ENCODE assay signal across 18 cellular contexts in the genomic region with DNA sequence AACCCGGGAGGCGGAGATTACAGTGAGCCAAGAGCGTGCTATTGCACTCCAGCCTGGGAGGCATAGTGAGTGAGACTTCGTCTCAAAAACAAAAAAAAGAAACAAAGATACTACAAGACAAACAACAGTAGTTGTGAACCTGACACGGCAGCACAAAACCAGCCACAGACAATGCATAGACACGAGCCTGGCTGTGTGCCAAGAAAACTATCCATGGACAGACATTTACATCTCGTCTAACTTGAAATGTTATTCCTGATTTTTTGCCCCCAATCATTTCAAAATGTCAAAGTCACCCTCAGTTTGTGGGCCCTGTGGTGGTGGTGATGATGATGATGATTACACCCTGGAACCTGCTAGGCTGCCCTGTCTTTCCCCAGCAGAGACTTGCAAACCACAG. TPM values are rescaled to one million over a fixed set of nuclear protein-coding genes. Genes with fewer than 3 reads are reported as not detected.
DNase-seq lines count a peak whose midpoint lies in the region; TF ChIP-seq lines count a peak whose summit lies in the region.
"Had no signal": no experiment of that assay in that cellular context is flagged by ENCODE, and none has a peak within 500 bp of the region (broad histone marks: within the 10 kb centered on the region; RNA-seq: fewer than 3 reads in every experiment).

No MANE protein-coding gene starts in this region.

- H3K9ac ChIP-seq in mesenchymal stem cell (ENCODE audit: low read length): peak overlapping the region; percentile 59
- peak overlapping the region in 2 of 5 donors; percentile 8 to 60 for H3K9ac ChIP-seq in subcutaneous abdominal adipose tissue (ENCODE audit: low read length in 5 of 5)

- CTCF ChIA-PET in MCF 10A (lab: Yijun Ruan, JAX): interaction anchor here (0.5 kb wide), 1 partner anchor 9 kb away, joined by 3 read pairs; no protein-coding TSS in a partner anchor
- CTCF ChIA-PET in activated CD4-positive, alpha-beta memory T cell treated with anti-CD3 and anti-CD28 coated beads, Interleukin-2, amount 10 ng/mL, durations not matched to agents 7 days and 5 days (lab: Charles Lee): no interaction called here

- H3K4me3 Mint-ChIP-seq in MCF 10A (ENCODE audit: unreplicated experiment): no peak overlapping the region
- H3K4me3 Mint-ChIP-seq in activated CD4-positive, alpha-beta memory T cell treated with anti-CD3 and anti-CD28 coated beads, Interleukin-2, amount 10 ng/mL, durations not matched to agents 7 days and 5 days: no peak overlapping the region
- H3K4me3 Mint-ChIP-seq: H9, mesothelial cell of epicardium had no signal

- H2AFZ ChIP-seq in mesenchymal stem cell (ENCODE audit: low read depth, low read length): no peak overlapping the region

- H2BK5ac ChIP-seq in mesenchymal stem cell (ENCODE audit: low read depth, low read length, poor library complexity, severe bottlenecking): no peak overlapping the region

- DNase-seq in breast epithelium (ENCODE audit: low spot score in 2 of 2) (no peak), MCF 10A (ENCODE audit: unreplicated experiment) (no peak), mesenchymal stem cell (no peak), foreskin melanocyte (no peak), NCI-H510A treated with DMSO at 0.1 percent for 48 hours (lab: John Stamatoyannopoulos, UW) (no peak), NCI-H510A (lab: John Stamatoyannopoulos, UW) (no peak)
- no peak for DNase-seq in activated CD4-positive, alpha-beta memory T cell treated with anti-CD3 and anti-CD28 coated beads, Interleukin-2, amount 10 ng/mL, durations not matched to agents 7 days and 5 days
- DNase-seq: activated CD4-positive, alpha-beta T cell treated with anti-CD3 and anti-CD28 coated beads for 4 hours; CD8-positive, alpha-beta memory T cell; cerebellar nuclear complex; DND-41; H9; NCI-H1105 treated with DMSO at 0.1 percent for 48 hours; NCI-H2171 treated with DMSO at 0.1 percent for 48 hours; upper lobe of right lung had no signal

- no peak overlapping the region for H3K23ac ChIP-seq in mesenchymal stem cell (ENCODE audit: low read length in 2 of 2)

- peaks cover 82% of the 10 kb centered on the region for H3K36me3 Mint-ChIP-seq in MCF 10A (ENCODE audit: insufficient read depth, unreplicated experiment)
- H3K36me3 Mint-ChIP-seq in activated CD4-positive, alpha-beta memory T cell treated with anti-CD3 and anti-CD28 coated beads, Interleukin-2, amount 10 ng/mL, durations not matched to agents 7 days and 5 days (ENCODE audit: low read depth): peaks cover 69% of the 10 kb centered on the region

- no peaks in the 10 kb centered on the region for H3K27me3 Mint-ChIP-seq in MCF 10A (ENCODE audit: insufficient read depth, unreplicated experiment)
- H3K27me3 Mint-ChIP-seq in activated CD4-positive, alpha-beta memory T cell treated with anti-CD3 and anti-CD28 coated beads, Interleukin-2, amount 10 ng/mL, durations not matched to agents 7 days and 5 days: no peaks in the 10 kb centered on the region
- H3K27me3 Mint-ChIP-seq: CD8-positive, alpha-beta memory T cell had no signal

- H4K91ac ChIP-seq in mesenchymal stem cell (ENCODE audit: low read length): no peak overlapping the region

- H3K27ac Mint-ChIP-seq in MCF 10A (ENCODE audit: low read depth, unreplicated experiment): no peak overlapping the region
- H3K27ac Mint-ChIP-seq in activated CD4-positive, alpha-beta memory T cell treated with anti-CD3 and anti-CD28 coated beads, Interleukin-2, amount 10 ng/mL, durations not matched to agents 7 days and 5 days: peak overlapping the region; percentile 47
- H3K27ac Mint-ChIP-seq: mesothelial cell of epicardium had no signal

- H2BK12ac ChIP-seq in mesenchymal stem cell (ENCODE audit: low read length in 2 of 2): no peak overlapping the region

- no peaks in the 10 kb centered on the region for H3K27me3 ChIP-seq in breast epithelium
- H3K27me3 ChIP-seq in mesenchymal stem cell (ENCODE audit: control insufficient read depth in 1 of 2, insufficient read depth in 1 of 2, low read length in 2 of 2): no peaks in the 10 kb centered on the region
- no peaks in the 10 kb centered on the region for H3K27me3 ChIP-seq in subcutaneous abdominal adipose tissue (ENCODE audit: control insufficient read depth in 5 of 5, insufficient read depth in 4 of 5, low read length in 5 of 5)
- H3K27me3 ChIP-seq: upper lobe of right lung had no signal

- H3K79me1 ChIP-seq in mesenchymal stem cell (replicated peaks; ENCODE audit: low read length, poor library complexity, severe bottlenecking): peaks cover 56% of the 10 kb centered on the region

- no peak overlapping the region for H2AK5ac ChIP-seq in mesenchymal stem cell (ENCODE audit: low read length, severe bottlenecking)

- H3K4ac ChIP-seq in mesenchymal stem cell (ENCODE audit: low read depth in 1 of 2, low read length in 2 of 2): no peak overlapping the region

- POLR2A ChIA-PET in MCF 10A (lab: Yijun Ruan, JAX): no interaction called here
- POLR2A ChIA-PET in activated CD4-positive, alpha-beta memory T cell treated with anti-CD3 and anti-CD28 coated beads, Interleukin-2, amount 10 ng/mL, durations not matched to agents 7 days and 5 days (lab: Charles Lee): no interaction called here

- no peak overlapping the region for H3K27ac ChIP-seq in breast epithelium
- H3K27ac ChIP-seq in mesenchymal stem cell (ENCODE audit: low read length, poor library complexity, severe bottlenecking): no peak overlapping the region
- peak overlapping the region; percentile 100 for H3K27ac ChIP-seq in subcutaneous abdominal adipose tissue (ENCODE audit: low read depth, low read length)
- H3K27ac ChIP-seq: upper lobe of right lung had no signal

- H2BK120ac ChIP-seq in mesenchymal stem cell (ENCODE audit: low read depth, low read length): no peak overlapping the region

- no peak overlapping the region for H2BK15ac ChIP-seq in mesenchymal stem cell (ENCODE audit: low read depth, poor library complexity, severe bottlenecking)

- TF ChIP-seq POLR2A in breast epithelium (IDR thresholded peaks at IDR 0.05): no peak

- H3K36me3 ChIP-seq in breast epithelium (no peaks in the 10 kb centered on the region), mesenchymal stem cell (ENCODE audit: control insufficient read depth in 1 of 2, insufficient read depth in 2 of 2, low read depth in 1 of 2, low read length in 2 of 2) (peaks cover 73 to 77% of the 10 kb centered on the region in 2 experiments), subcutaneous abdominal adipose tissue (ENCODE audit: control insufficient read depth in 5 of 5, insufficient read depth in 5 of 5, low read length in 5 of 5) (peaks cover 0 to 81% (median 68%) of the 10 kb centered on the region in 5 donors)

- H3K9me3 ChIP-seq in breast epithelium: no peaks in the 10 kb centered on the region
- H3K9me3 ChIP-seq in mesenchymal stem cell (ENCODE audit: control insufficient read depth, low read length): no peaks in the 10 kb centered on the region
- no peaks in the 10 kb centered on the region for H3K9me3 ChIP-seq in subcutaneous abdominal adipose tissue (ENCODE audit: control insufficient read depth in 5 of 5, low read length in 5 of 5)
- H3K9me3 ChIP-seq: upper lobe of right lung had no signal

- intact Hi-C loops in breast epithelium (cut with DNase I; ENCODE audit: low total_unique reads) (no loop called here), MCF 10A (cut with micrococcal nuclease) (no loop called here)

- H3K14ac ChIP-seq in mesenchymal stem cell (ENCODE audit: low read length in 2 of 2): no peak overlapping the region

- H3K4me1 ChIP-seq in breast epithelium: peaks cover 12 to 26% of the 10 kb centered on the region in 2 donors
- peaks cover 26% of the 10 kb centered on the region for H3K4me1 ChIP-seq in mesenchymal stem cell (ENCODE audit: control insufficient read depth, insufficient read depth, low read depth, low read length)
- peaks cover 17 to 86% (median 65%) of the 10 kb centered on the region in 5 donors for H3K4me1 ChIP-seq in subcutaneous abdominal adipose tissue (ENCODE audit: control insufficient read depth in 5 of 5, insufficient read depth in 5 of 5, low read length in 5 of 5)

- 86% methylated on average over 6 of the region's 7 CpGs for WGBS in mesenchymal stem cell

- BruUV-seq in MCF 10A (replicated peaks; lab: Mats Ljungman, UMichigan): no TSS peak

- H3K18ac ChIP-seq in mesenchymal stem cell (ENCODE audit: low read depth in 1 of 2, low read length in 2 of 2): no peak overlapping the region

- H3K4me1 Mint-ChIP-seq in MCF 10A (ENCODE audit: insufficient read depth, unreplicated experiment): peaks cover 17% of the 10 kb centered on the region
- peaks cover 52% of the 10 kb centered on the region for H3K4me1 Mint-ChIP-seq in activated CD4-positive, alpha-beta memory T cell treated with anti-CD3 and anti-CD28 coated beads, Interleukin-2, amount 10 ng/mL, durations not matched to agents 7 days and 5 days

- no peak overlapping the region for H4K8ac ChIP-seq in mesenchymal stem cell (ENCODE audit: low read length)

- H3K4me3 ChIP-seq in breast epithelium: peak overlapping the region in 2 of 3 donors; percentile 27 to 73
- peak overlapping the region in 1 of 2 experiments; percentile 52 for H3K4me3 ChIP-seq in mesenchymal stem cell (ENCODE audit: insufficient read depth in 1 of 2, low read depth in 1 of 2, low read length in 2 of 2)
- peak overlapping the region in 3 of 5 donors; percentile 12 to 49 (median 40) for H3K4me3 ChIP-seq in subcutaneous abdominal adipose tissue (ENCODE audit: low read depth in 1 of 5, low read length in 5 of 5)
- H3K4me3 ChIP-seq: upper lobe of right lung had no signal

- no peaks in the 10 kb centered on the region for H3K9me3 Mint-ChIP-seq in MCF 10A (ENCODE audit: unreplicated experiment)
- H3K9me3 Mint-ChIP-seq in activated CD4-positive, alpha-beta memory T cell treated with anti-CD3 and anti-CD28 coated beads, Interleukin-2, amount 10 ng/mL, durations not matched to agents 7 days and 5 days: no peaks in the 10 kb centered on the region
- H3K9me3 Mint-ChIP-seq: CD8-positive, alpha-beta memory T cell; H9; mesothelial cell of epicardium had no signal

- H3K4me2 ChIP-seq in mesenchymal stem cell (ENCODE audit: low read length, poor library complexity, severe bottlenecking): no peak overlapping the region

- TF ChIP-seq CTCF in breast epithelium (IDR thresholded peaks at IDR 0.05): no peak
- no peak for TF ChIP-seq CTCF in MCF 10A (IDR thresholded peaks at IDR 0.05; ENCODE audit: unreplicated experiment)

RNA-seq across cellular contexts. Expression of gene KLHL21, which starts 6.3 kb away (rescaled TPM):
- 10 to 100 TPM; 45.2 to 61.3 (median 58.1) TPM for total RNA-seq in breast epithelium
- 14.0 and 19.5 TPM in 2 replicates for total RNA-seq in MCF 10A (2022)
- 10 to 100 TPM; 26.7 to 27.0 TPM for total RNA-seq in activated CD4-positive, alpha-beta memory T cell treated with anti-CD3 and anti-CD28 coated beads, Interleukin-2, amount 10 ng/mL, durations not matched to agents 7 days and 5 days
- polyA plus RNA-seq in mesenchymal stem cell (2013, experiment 1 of 2): 10.4 TPM
- polyA plus RNA-seq in mesenchymal stem cell (2013, experiment 2 of 2): 10.7 TPM

RNA-seq across cellular contexts. Expression of gene ZBTB48, which starts 16.6 kb away (rescaled TPM):
- total RNA-seq in breast epithelium (10 to 100 TPM; 19.3 to 19.6 (median 19.4) TPM), MCF 10A (2022) (40.6 TPM in 2 replicates)
- 10 to 100 TPM; 33.2 to 42.3 TPM for total RNA-seq in activated CD4-positive, alpha-beta memory T cell treated with anti-CD3 and anti-CD28 coated beads, Interleukin-2, amount 10 ng/mL, durations not matched to agents 7 days and 5 days
- 12.8 TPM for polyA plus RNA-seq in mesenchymal stem cell (2013, experiment 1 of 2)
- polyA plus RNA-seq in mesenchymal stem cell (2013, experiment 2 of 2): 11.6 TPM

RNA-seq across cellular contexts. Expression of gene PHF13, which starts 17.2 kb away (rescaled TPM):
- total RNA-seq in breast epithelium (10 to 100 TPM; 10.9 to 18.3 (median 14.4) TPM), MCF 10A (2022) (10.3 and 12.7 TPM in 2 replicates)
- total RNA-seq in activated CD4-positive, alpha-beta memory T cell treated with anti-CD3 and anti-CD28 coated beads, Interleukin-2, amount 10 ng/mL, durations not matched to agents 7 days and 5 days: 10 to 100 TPM; 15.4 to 17.2 TPM
- 16.0 TPM for polyA plus RNA-seq in mesenchymal stem cell (2013, experiment 1 of 2)
- polyA plus RNA-seq in mesenchymal stem cell (2013, experiment 2 of 2): 15.7 TPM

RNA-seq across cellular contexts. Expression of gene THAP3, which starts 28.3 kb away (rescaled TPM):
- total RNA-seq in breast epithelium: 10 to 100 TPM; 20.3 to 28.2 (median 28.1) TPM
- 14.7 and 18.9 TPM in 2 replicates for total RNA-seq in MCF 10A (2022)
- total RNA-seq in activated CD4-positive, alpha-beta memory T cell treated with anti-CD3 and anti-CD28 coated beads, Interleukin-2, amount 10 ng/mL, durations not matched to agents 7 days and 5 days: 10 to 100 TPM; 23.7 to 24.1 TPM
- polyA plus RNA-seq in mesenchymal stem cell (2013, experiment 1 of 2): 13.9 TPM
- 12.8 TPM for polyA plus RNA-seq in mesenchymal stem cell (2013, experiment 2 of 2)

RNA-seq across cellular contexts. Expression of gene TAS1R1, which starts 41.2 kb away (rescaled TPM):
- total RNA-seq in breast epithelium (under 1 TPM in 1 of 3 donors, not detected in 2; 0.16 TPM), MCF 10A (2022) (not detected in 2 replicates)
- under 1 TPM in 1 of 2 experiments, not detected in 1; 0.08 TPM for total RNA-seq in activated CD4-positive, alpha-beta memory T cell treated with anti-CD3 and anti-CD28 coated beads, Interleukin-2, amount 10 ng/mL, durations not matched to agents 7 days and 5 days
- polyA plus RNA-seq in mesenchymal stem cell (2013, experiment 1 of 2): not detected
- not detected for polyA plus RNA-seq in mesenchymal stem cell (2013, experiment 2 of 2)
- total RNA-seq: CD8-positive, alpha-beta memory T cell; fibroblast of villous mesenchyme; H9; mesothelial cell of epicardium; upper lobe of right lung had no signal
- polyA plus RNA-seq: CD8-positive, alpha-beta memory T cell had no signal
